10 cellular contexts compared by ENCODE assay signal in the genomic region with DNA sequence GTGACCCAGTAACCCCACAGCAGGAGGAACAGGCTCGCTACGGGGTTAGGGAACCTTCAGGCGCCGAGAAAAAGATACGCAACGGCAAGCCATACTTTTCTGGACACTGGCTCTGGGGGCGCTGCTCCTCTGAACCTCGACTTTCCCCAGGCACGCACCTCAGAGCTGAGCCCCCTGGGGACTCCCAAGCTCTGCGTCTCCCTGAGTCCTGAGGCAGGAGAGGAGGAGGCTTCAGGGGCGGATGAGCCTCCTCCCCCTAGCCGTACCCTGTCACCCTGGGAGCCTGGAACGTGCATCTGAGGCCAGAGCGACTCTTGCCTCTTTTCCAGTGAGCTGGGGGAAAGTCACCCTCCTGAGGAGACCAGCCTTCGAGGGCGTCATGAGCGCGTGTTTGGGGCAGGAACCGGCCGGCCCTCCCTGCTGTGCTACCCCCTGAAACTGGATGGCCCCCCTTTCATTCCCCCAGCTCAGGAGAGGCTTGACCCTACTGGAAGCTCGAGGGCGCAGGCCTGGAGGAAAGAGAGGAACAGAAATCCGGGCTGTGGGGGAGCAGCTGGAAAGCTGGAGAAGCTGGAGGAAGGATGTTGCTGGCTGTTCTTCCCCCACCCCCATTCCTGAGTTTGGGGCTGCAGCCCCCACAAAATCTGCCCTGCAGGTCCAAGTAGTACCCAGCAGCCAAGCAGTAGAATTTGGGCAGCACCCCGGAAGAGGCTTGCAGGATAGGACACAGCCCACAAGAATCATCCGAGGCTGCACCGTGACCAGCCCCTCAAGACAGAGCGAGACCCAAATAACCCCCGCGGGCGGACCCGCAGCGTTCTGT. TPM values are rescaled to one million over a fixed set of nuclear protein-coding genes. Genes with fewer than 3 reads are reported as not detected.
A peak's percentile ranks its signal among the peaks of the same experiment; 100 is the strongest.
DNase-seq lines count a peak whose midpoint lies in the region; ATAC-seq and TF ChIP-seq lines count a peak whose summit lies in the region.
"Had no signal": no experiment of that assay in that cellular context is flagged by ENCODE, and none has a peak within 500 bp of the region (broad histone marks: within the 10 kb centered on the region; RNA-seq: fewer than 3 reads in every experiment).

No MANE protein-coding gene starts in this region.

- ATAC-seq in Right ventricle myocardium superior (ENCODE audit: poor library complexity) = no peak
- no peak for ATAC-seq in HG03175 (IDR thresholded peaks at IDR 0.05; ENCODE audit: unreplicated experiment)

- no peak for TF ChIP-seq EP300 in esophagus muscularis mucosa (IDR thresholded peaks at IDR 0.05)

- no peaks in the 10 kb centered on the region for H3K9me3 ChIP-seq in left ventricle myocardium inferior (replicated peaks)
- no peaks in the 10 kb centered on the region for H3K9me3 ChIP-seq in SK-N-MC (ENCODE audit: low read depth, low read length)
- no peaks in the 10 kb centered on the region for H3K9me3 ChIP-seq in esophagus muscularis mucosa
- no peaks in the 10 kb centered on the region for H3K9me3 ChIP-seq in uterus

- H3K36me3 ChIP-seq in left ventricle myocardium inferior (no peaks in the 10 kb centered on the region), SK-N-MC (ENCODE audit: insufficient read depth, low read length) (peaks cover 5% of the 10 kb centered on the region; the same call in 1 of the 2 replicates), esophagus muscularis mucosa (no peaks in the 10 kb centered on the region), uterus (no peaks in the 10 kb centered on the region)

- peak overlapping the region; percentile 28 for H3K4me3 Mint-ChIP-seq in type B pancreatic cell

- H3K9ac ChIP-seq in SK-N-MC (ENCODE audit: insufficient read length) = peak overlapping the region; percentile 70

- H3K9me3 Mint-ChIP-seq in type B pancreatic cell = no peaks in the 10 kb centered on the region
- H3K9me3 Mint-ChIP-seq: neural crest cell had no signal

- peaks cover 91% of the 10 kb centered on the region for H3K27me3 Mint-ChIP-seq in type B pancreatic cell

- no peaks in the 10 kb centered on the region for H3K4me1 Mint-ChIP-seq in type B pancreatic cell (ENCODE audit: unreplicated experiment)

- 16% methylated on average over 16 of the region's 32 CpGs for WGBS in esophagus muscularis mucosa

- H3K27me3 ChIP-seq in left ventricle myocardium inferior (ENCODE audit: low read depth) (peaks cover 100% of the 10 kb centered on the region), esophagus muscularis mucosa (peaks cover 0 to 100% (median 70%) of the 10 kb centered on the region in 4 donors), uterus (peaks cover 28 to 36% of the 10 kb centered on the region in 2 donors)

- intact Hi-C loops in left ventricle myocardium inferior (cut with micrococcal nuclease) (loop anchor here (2.0 kb wide), 1 partner anchor 71 kb away; no protein-coding TSS in a partner anchor), Right ventricle myocardium superior (cut with DNase I) (loop anchor here (5.0 kb wide), 1 partner anchor 198 kb away; no protein-coding TSS in a partner anchor), esophagus muscularis mucosa (cut with DNase I) (no loop called here), uterus (cut with DNase I; ENCODE audit: low total_unique reads) (loop anchor here (5.0 kb wide), 1 partner anchor 73 kb away; no protein-coding TSS in a partner anchor)

- TF ChIP-seq CTCF in left ventricle myocardium inferior (IDR thresholded peaks at IDR 0.05; ENCODE audit: borderline replicate concordance) (no peak), esophagus muscularis mucosa (IDR thresholded peaks at IDR 0.05) (no peak), type B pancreatic cell (conservative IDR thresholded peaks at IDR 0.05) (no peak), uterus (IDR thresholded peaks at IDR 0.05) (no peak)

- H3K27ac ChIP-seq in left ventricle myocardium inferior (replicated peaks) = no peak overlapping the region
- peak overlapping the region; percentile 95 for H3K27ac ChIP-seq in SK-N-MC
- H3K27ac ChIP-seq in esophagus muscularis mucosa (replicated peaks in 1 of 4) = no peak overlapping the region
- no peak overlapping the region for H3K27ac ChIP-seq in uterus

- H3K27ac Mint-ChIP-seq in type B pancreatic cell = no peak overlapping the region

- H3K4me1 ChIP-seq in left ventricle myocardium inferior (peaks cover 28% of the 10 kb centered on the region), esophagus muscularis mucosa (peaks cover 13 to 38% (median 29%) of the 10 kb centered on the region in 4 donors), uterus (peaks cover 0 to 11% of the 10 kb centered on the region in 2 donors)

- DNase-seq in left ventricle myocardium inferior (no peak), Right ventricle myocardium superior (no peak), SK-N-MC (ENCODE audit: low read depth, low spot score) (no peak), esophagus muscularis mucosa (ENCODE audit: extremely low spot score) (no peak), type B pancreatic cell (ENCODE audit: extremely low spot score, unreplicated experiment) (no peak), uterus (no peak), NCI-H146 (lab: John Stamatoyannopoulos, UW) (no peak)
- DNase-seq: left cardiac atrium had no signal

- H3K4me3 ChIP-seq in left ventricle myocardium inferior = peak overlapping the region; percentile 64
- H3K4me3 ChIP-seq in SK-N-MC = peak overlapping the region; percentile 83
- peak overlapping the region in 3 of 4 donors; percentile 55 to 66 (median 55) for H3K4me3 ChIP-seq in esophagus muscularis mucosa
- no peak overlapping the region for H3K4me3 ChIP-seq in uterus

- H3K36me3 Mint-ChIP-seq in type B pancreatic cell = no peaks in the 10 kb centered on the region

- TF ChIP-seq POLR2A in esophagus muscularis mucosa (IDR thresholded peaks at IDR 0.05; ENCODE audit: low read depth) (no peak), uterus (IDR thresholded peaks at IDR 0.05) (no peak)

RNA-seq across cellular contexts. Expression of gene POLG, which starts 25.1 kb away (rescaled TPM):
- total RNA-seq in left ventricle myocardium inferior = 31.1 TPM
- total RNA-seq in Right ventricle myocardium superior = 36.9 TPM
- total RNA-seq in esophagus muscularis mucosa = 10 to 100 TPM; 51.0 to 86.0 (median 66.7) TPM
- 55.0 and 59.0 TPM in 2 replicates for total RNA-seq in type B pancreatic cell (ENCODE audit: low replicate concordance)
- 10 to 100 TPM; 38.4 to 62.0 (median 53.7) TPM for total RNA-seq in uterus

Comparison
In these comparisons a context has a peak if more than half of its experiments do, and no peak if none do; other contexts are left out.
1. H3K4me3 ChIP-seq: peak in left ventricle myocardium inferior (single experiment), SK-N-MC (single experiment) and esophagus muscularis mucosa (3 of 4); none in uterus (0 of 2).